Comparison of ENCODE assay signal across 14 cellular contexts in the genomic region with DNA sequence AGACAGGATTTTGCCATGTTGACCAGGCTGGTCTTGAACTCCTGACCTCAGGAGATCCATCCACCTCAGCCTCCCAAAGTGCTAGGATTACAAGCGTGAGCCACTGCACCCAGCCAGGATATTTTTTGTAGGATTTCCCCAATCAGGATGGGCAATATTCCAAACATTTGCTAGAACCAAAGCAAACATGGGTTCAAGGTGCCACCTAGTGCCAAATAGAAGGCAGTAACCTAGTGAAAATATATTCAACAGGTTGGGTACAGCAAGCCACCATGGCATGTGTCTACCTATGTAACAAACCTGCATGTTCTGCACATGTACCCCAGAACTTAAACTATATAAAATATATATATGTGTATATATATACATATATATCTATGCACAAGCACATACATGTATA.
A peak's percentile ranks its signal among the peaks of the same experiment; 100 is the strongest.
DNase-seq lines count a peak whose midpoint lies in the region; ATAC-seq, FAIRE-seq and TF ChIP-seq lines count a peak whose summit lies in the region.
"Had no signal": no experiment of that assay in that cellular context is flagged by ENCODE, and none has a peak within 500 bp of the region (broad histone marks: within the 10 kb centered on the region; RNA-seq: fewer than 3 reads in every experiment).

No MANE protein-coding gene starts in this region.

- ATAC-seq in left lobe of liver (peak; percentile 66), GM19328 (IDR thresholded peaks at IDR 0.05; ENCODE audit: unreplicated experiment) (no peak), GM21423 (IDR thresholded peaks at IDR 0.05; ENCODE audit: unreplicated experiment) (no peak)
- ATAC-seq: heart right ventricle; naive thymus-derived CD4-positive, alpha-beta T cell had no signal

- peak; percentile 26 for DNase-seq in BE2C
- peak; percentile 32 for DNase-seq in HT1080 (ENCODE audit: low read depth)
- peak; percentile 18 for DNase-seq in RCC 7860 (ENCODE audit: low spot score)
- DNase-seq in left lobe of liver (ENCODE audit: low spot score) = no peak
- DNase-seq in DMS114 treated with DMSO at 0.1 percent for 48 hours (lab: John Stamatoyannopoulos, UW; ENCODE audit: unreplicated experiment) = no peak
- no peak for DNase-seq in foreskin melanocyte
- DNase-seq: activated CD4-positive, alpha-beta T cell treated with anti-CD3 and anti-CD28 coated beads, Interleukin-2, amount 50 U/mL, for 48 hours; heart right ventricle; naive thymus-derived CD4-positive, alpha-beta T cell had no signal

- H3K27me3 ChIP-seq in BE2C = no peaks in the 10 kb centered on the region
- H3K27me3 ChIP-seq: BLaER1, heart right ventricle, suprapubic skin had no signal

- no peaks in the 10 kb centered on the region for H3K36me3 ChIP-seq in BE2C
- H3K36me3 ChIP-seq: BLaER1, heart right ventricle, suprapubic skin had no signal

- H3K4me3 ChIP-seq in BE2C (ENCODE audit: low read depth, low read length) = no peak overlapping the region
- H3K4me3 ChIP-seq: BLaER1, heart right ventricle, suprapubic skin had no signal

- TF ChIP-seq CTCF in BE2C (IDR thresholded peaks at IDR 0.05; ENCODE audit: low read depth, low read length) = peak; percentile 56

- no peaks in the 10 kb centered on the region for H3K4me1 ChIP-seq in BE2C
- H3K4me1 ChIP-seq: heart right ventricle, suprapubic skin had no signal

- H3K9me3 ChIP-seq in BE2C = no peaks in the 10 kb centered on the region

- no peak for FAIRE-seq in RCC 7860 (lab: Jason Lieb, UNC)
- FAIRE-seq: HTR-8/SVneo had no signal

Comparison
In these comparisons a context has a peak if more than half of its experiments do, and no peak if none do; other contexts are left out.
1. DNase-seq: peak in BE2C (single experiment), HT1080 (single experiment) and RCC 7860 (single experiment); none in left lobe of liver (single experiment), DMS114 treated with DMSO at 0.1 percent for 48 hours (single experiment) and foreskin melanocyte (single experiment).